Comparison of ENCODE assay signal across 32 cellular contexts in genomic region chr14:80624581-80624980, GRCh38.
"Had no signal": no experiment of that assay in that cellular context is flagged by ENCODE, and none has a peak within 500 bp of the region (broad histone marks: within the 10 kb centered on the region; RNA-seq: fewer than 3 reads in every experiment).

No MANE protein-coding gene starts in this region.

- H3K4me2 ChIP-seq: PC-9 had no signal

- ATAC-seq: activated CD8-positive, alpha-beta T cell treated with anti-CD3 and anti-CD28 coated beads for 36 hours; activated T-cell treated with anti-CD3 and anti-CD28 coated beads, Interleukin-2, amount 50 U/mL, for 72 hours; activated T-helper 17 cell treated with anti-CD3 and anti-CD28 coated beads, Interleukin-2, amount 50 U/mL, for 72 hours; Right ventricle myocardium inferior; SK-N-SH treated with all-trans-retinoic acid at 6 μM for 48 hours had no signal

- H3K27ac ChIP-seq: cardiac muscle cell, PC-9, RWPE1 had no signal

- H3K27ac Mint-ChIP-seq: activated CD4-positive, alpha-beta T cell treated with anti-CD3 and anti-CD28 coated beads, Interleukin-2, amount 10 ng/mL, durations not matched to agents 24 days and 14 days; activated CD8-positive, alpha-beta T cell treated with anti-CD3 and anti-CD28 coated beads for 36 hours; activated naive CD8-positive, alpha-beta T cell treated with anti-CD3 and anti-CD28 coated beads for 36 hours; activated T-cell treated with anti-CD3 and anti-CD28 coated beads, Interleukin-2, amount 50 U/mL, for 72 hours; activated T-helper 17 cell treated with anti-CD3 and anti-CD28 coated beads, Interleukin-2, amount 50 U/mL, for 72 hours had no signal

- DNase-seq: activated CD4-positive, alpha-beta T cell treated with anti-CD3 and anti-CD28 coated beads, Interleukin-2, amount 10 ng/mL, durations not matched to agents 24 days and 14 days; activated CD4-positive, alpha-beta T cell treated with anti-CD3 and anti-CD28 coated beads, Interleukin-2, amount 50 U/mL, for 4 hours; activated CD8-positive, alpha-beta T cell treated with anti-CD3 and anti-CD28 coated beads for 36 hours; activated effector memory CD4-positive, alpha-beta T cell treated with anti-CD3 and anti-CD28 coated beads, Interleukin-2, amount 50 U/mL, for 16 hours; activated naive CD4-positive, alpha-beta T cell; activated naive CD4-positive, alpha-beta T cell treated with anti-CD3 and anti-CD28 coated beads, Interleukin-2, amount 50 U/mL, for 16 hours; activated naive CD8-positive, alpha-beta T cell treated with anti-CD3 and anti-CD28 coated beads for 36 hours; activated T-cell treated with anti-CD3 and anti-CD28 coated beads, Interleukin-2, amount 50 U/mL, for 1 hour; activated T-cell treated with anti-CD3 and anti-CD28 coated beads, Interleukin-2, amount 50 U/mL, for 72 hours; amniotic stem cell; aorta; NCI-H1092 treated with DMSO at 0.1 percent for 48 hours; NCI-H1417; NCI-H146; NCI-H187; NCI-H2029 treated with DMSO at 0.1 percent for 48 hours; NCI-H2107; NCI-H2171; NCI-H446; NCI-H510A treated with DMSO at 0.1 percent for 48 hours; PC-9; SIG-M5; SW 1271; T-helper 1 cell; T-helper 2 cell; T1000 had no signal

- H3K36me3 Mint-ChIP-seq: activated naive CD8-positive, alpha-beta T cell treated with anti-CD3 and anti-CD28 coated beads for 36 hours had no signal

- H3K27me3 ChIP-seq: cardiac muscle cell had no signal

- H3K27me3 Mint-ChIP-seq: activated CD4-positive, alpha-beta T cell treated with anti-CD3 and anti-CD28 coated beads, Interleukin-2, amount 10 ng/mL, durations not matched to agents 24 days and 14 days; activated CD8-positive, alpha-beta T cell treated with anti-CD3 and anti-CD28 coated beads for 36 hours; activated naive CD8-positive, alpha-beta T cell treated with anti-CD3 and anti-CD28 coated beads for 36 hours; activated T-helper 17 cell treated with anti-CD3 and anti-CD28 coated beads, Interleukin-2, amount 50 U/mL, for 72 hours; central memory CD8-positive, alpha-beta T cell had no signal

- H3K4me1 Mint-ChIP-seq: activated CD4-positive, alpha-beta T cell treated with anti-CD3 and anti-CD28 coated beads, Interleukin-2, amount 10 ng/mL, durations not matched to agents 24 days and 14 days; activated naive CD8-positive, alpha-beta T cell treated with anti-CD3 and anti-CD28 coated beads for 36 hours; activated T-helper 17 cell treated with anti-CD3 and anti-CD28 coated beads, Interleukin-2, amount 50 U/mL, for 72 hours; central memory CD8-positive, alpha-beta T cell had no signal

- H3K4me3 ChIP-seq: cardiac muscle cell, PC-9 had no signal

- H3K4me3 Mint-ChIP-seq: activated CD4-positive, alpha-beta T cell treated with anti-CD3 and anti-CD28 coated beads, Interleukin-2, amount 10 ng/mL, durations not matched to agents 24 days and 14 days; activated CD8-positive, alpha-beta T cell treated with anti-CD3 and anti-CD28 coated beads for 36 hours; activated naive CD8-positive, alpha-beta T cell treated with anti-CD3 and anti-CD28 coated beads for 36 hours; activated T-cell treated with anti-CD3 and anti-CD28 coated beads, Interleukin-2, amount 50 U/mL, for 72 hours; activated T-helper 17 cell treated with anti-CD3 and anti-CD28 coated beads, Interleukin-2, amount 50 U/mL, for 72 hours; central memory CD8-positive, alpha-beta T cell had no signal

- H2AFZ ChIP-seq: PC-9 had no signal

- H3K36me3 ChIP-seq: cardiac muscle cell had no signal
